15 cellular contexts compared by ENCODE assay signal in genomic region chr5:109830955-109831502, GRCh38.
A peak's percentile ranks its signal among the peaks of the same experiment; 100 is the strongest.
DNase-seq lines count a peak whose midpoint lies in the region; ATAC-seq and TF ChIP-seq lines count a peak whose summit lies in the region.
"Had no signal": no experiment of that assay in that cellular context is flagged by ENCODE, and none has a peak within 500 bp of the region (broad histone marks: within the 10 kb centered on the region; RNA-seq: fewer than 3 reads in every experiment).

No MANE protein-coding gene starts in this region.

- peak overlapping the region; percentile 50 for H3K27ac Mint-ChIP-seq in activated T-cell treated with anti-CD3 and anti-CD28 coated beads, Interleukin-2, amount 50 U/mL, for 72 hours
- no peak overlapping the region for H3K27ac Mint-ChIP-seq in activated T-helper 17 cell treated with anti-CD3 and anti-CD28 coated beads, Interleukin-2, amount 50 U/mL, for 72 hours
- no peak overlapping the region for H3K27ac Mint-ChIP-seq in stimulated activated naive CD8-positive, alpha-beta T cell treated with anti-CD3 and anti-CD28 coated beads, Interleukin-15, amount 100 ng/mL, for 72 hours
- no peak overlapping the region for H3K27ac Mint-ChIP-seq in natural killer cell
- H3K27ac Mint-ChIP-seq: activated T-helper 1 cell treated with anti-CD3 and anti-CD28 coated beads, Interleukin-12 subunit alpha, Interleukin-12 subunit beta, Interleukin-2, Interleukin-4 antibody, amounts not matched to agents 30 ng/mL and 10 ng/mL and 1 ng/mL, durations not matched to agents 14 hours and 24 hours and 36 hours had no signal

- H3K27ac ChIP-seq in PC-3 (ENCODE audit: low read length) (peak overlapping the region; percentile 75), smooth muscle cell (ENCODE audit: low read depth) (peak overlapping the region; percentile 78)

- H4K20me1 ChIP-seq in PC-3 (ENCODE audit: low read length) (no peaks in the 10 kb centered on the region), smooth muscle cell (ENCODE audit: low read depth) (no peaks in the 10 kb centered on the region)

- H3K79me2 ChIP-seq in PC-3 (ENCODE audit: low read length), result no peaks in the 10 kb centered on the region
- H3K79me2 ChIP-seq in smooth muscle cell (ENCODE audit: low read depth), result no peaks in the 10 kb centered on the region

- no peaks in the 10 kb centered on the region for H3K9me2 ChIP-seq in PC-3 (replicated peaks; ENCODE audit: low read length)

- H3K4me3 Mint-ChIP-seq in activated T-cell treated with anti-CD3 and anti-CD28 coated beads, Interleukin-2, amount 50 U/mL, for 72 hours, result no peak overlapping the region
- H3K4me3 Mint-ChIP-seq in activated T-helper 17 cell treated with anti-CD3 and anti-CD28 coated beads, Interleukin-2, amount 50 U/mL, for 72 hours, result no peak overlapping the region
- no peak overlapping the region for H3K4me3 Mint-ChIP-seq in stimulated activated naive CD8-positive, alpha-beta T cell treated with anti-CD3 and anti-CD28 coated beads, Interleukin-15, amount 100 ng/mL, for 72 hours
- no peak overlapping the region for H3K4me3 Mint-ChIP-seq in natural killer cell
- H3K4me3 Mint-ChIP-seq: activated T-helper 1 cell treated with anti-CD3 and anti-CD28 coated beads, Interleukin-12 subunit alpha, Interleukin-12 subunit beta, Interleukin-2, Interleukin-4 antibody, amounts not matched to agents 30 ng/mL and 10 ng/mL and 1 ng/mL, durations not matched to agents 14 hours and 24 hours and 36 hours had no signal

- CTCF ChIA-PET in PC-3 (lab: Charles Lee), result no interaction called here

- peak overlapping the region; percentile 50 for H3K4me2 ChIP-seq in PC-3 (ENCODE audit: low read length)
- H3K4me2 ChIP-seq in smooth muscle cell, result peak overlapping the region; percentile 33

- POLR2A ChIA-PET in PC-3 (lab: Charles Lee; ENCODE audit: unreplicated experiment), result interaction anchor here (0.6 kb wide), 1 partner anchor 1197 kb away, joined by 4 read pairs; no protein-coding TSS in a partner anchor

- peaks cover 13 to 39% of the 10 kb centered on the region in 2 donors for H3K36me3 Mint-ChIP-seq in activated T-cell treated with anti-CD3 and anti-CD28 coated beads, Interleukin-2, amount 50 U/mL, for 72 hours (ENCODE audit: insufficient read depth in 2 of 2)
- peaks cover 60% of the 10 kb centered on the region for H3K36me3 Mint-ChIP-seq in activated T-helper 17 cell treated with anti-CD3 and anti-CD28 coated beads, Interleukin-2, amount 50 U/mL, for 72 hours (ENCODE audit: low read depth)
- peaks cover 15% of the 10 kb centered on the region for H3K36me3 Mint-ChIP-seq in natural killer cell

- no TSS peak for BruUV-seq in PC-3 (replicated peaks; lab: Mats Ljungman, UMichigan)

- H2AFZ ChIP-seq in PC-3 (ENCODE audit: low read length), result no peak overlapping the region
- no peak overlapping the region for H2AFZ ChIP-seq in smooth muscle cell (ENCODE audit: low read depth)

- H3K27me3 Mint-ChIP-seq in activated T-cell treated with anti-CD3 and anti-CD28 coated beads, Interleukin-2, amount 50 U/mL, for 72 hours (ENCODE audit: low read depth), result no peaks in the 10 kb centered on the region
- no peaks in the 10 kb centered on the region for H3K27me3 Mint-ChIP-seq in activated T-helper 17 cell treated with anti-CD3 and anti-CD28 coated beads, Interleukin-2, amount 50 U/mL, for 72 hours
- H3K27me3 Mint-ChIP-seq in stimulated activated naive CD8-positive, alpha-beta T cell treated with anti-CD3 and anti-CD28 coated beads, Interleukin-15, amount 100 ng/mL, for 72 hours, result no peaks in the 10 kb centered on the region
- no peaks in the 10 kb centered on the region for H3K27me3 Mint-ChIP-seq in natural killer cell (ENCODE audit: low read depth in 2 of 2)

- no peaks in the 10 kb centered on the region for H3K36me3 ChIP-seq in PC-3 (ENCODE audit: low read depth, low read length)
- peaks cover 8% of the 10 kb centered on the region for H3K36me3 ChIP-seq in smooth muscle cell (ENCODE audit: low read depth)

- ATAC-seq in activated T-cell treated with anti-CD3 and anti-CD28 coated beads, Interleukin-2, amount 50 U/mL, for 72 hours (replicated peaks in 1 of 2), result no peak
- peak; percentile 95 for ATAC-seq in PC-3
- no peak for ATAC-seq in activated T-helper 17 cell treated with anti-CD3 and anti-CD28 coated beads, Interleukin-2, amount 50 U/mL, for 72 hours (replicated peaks)
- ATAC-seq in stimulated activated naive CD8-positive, alpha-beta T cell treated with anti-CD3 and anti-CD28 coated beads, Interleukin-15, amount 100 ng/mL, for 72 hours, result no peak
- no peak for ATAC-seq in natural killer cell
- ATAC-seq: esophagus mucosa, left cardiac atrium had no signal

- H3K4me1 Mint-ChIP-seq in activated T-cell treated with anti-CD3 and anti-CD28 coated beads, Interleukin-2, amount 50 U/mL, for 72 hours (ENCODE audit: low read depth), result no peaks in the 10 kb centered on the region
- no peaks in the 10 kb centered on the region for H3K4me1 Mint-ChIP-seq in activated T-helper 17 cell treated with anti-CD3 and anti-CD28 coated beads, Interleukin-2, amount 50 U/mL, for 72 hours
- H3K4me1 Mint-ChIP-seq in stimulated activated naive CD8-positive, alpha-beta T cell treated with anti-CD3 and anti-CD28 coated beads, Interleukin-15, amount 100 ng/mL, for 72 hours, result peaks cover 9% of the 10 kb centered on the region
- peaks cover 0 to 9% of the 10 kb centered on the region in 2 donors for H3K4me1 Mint-ChIP-seq in natural killer cell

- TF ChIP-seq CTCF in PC-3 (conservative IDR thresholded peaks at IDR 0.05; ENCODE audit: low read depth, low read length) (no peak), foreskin fibroblast (IDR thresholded peaks at IDR 0.05; ENCODE audit: low read depth, low read length) (no peak), smooth muscle cell (IDR thresholded peaks at IDR 0.05; ENCODE audit: borderline replicate concordance, insufficient read depth, poor library complexity, severe bottlenecking) (no peak), natural killer cell (IDR thresholded peaks at IDR 0.05) (no peak)

- H3K9me3 ChIP-seq in PC-3 (ENCODE audit: low read length), result no peaks in the 10 kb centered on the region
- H3K9me3 ChIP-seq in smooth muscle cell (replicated peaks; ENCODE audit: low read depth), result no peaks in the 10 kb centered on the region

- DNase-seq in activated T-cell treated with anti-CD3 and anti-CD28 coated beads, Interleukin-2, amount 50 U/mL, for 72 hours, result no peak
- no peak for DNase-seq in activated T-cell treated with anti-CD3 and anti-CD28 coated beads, Interleukin-2, amount 50 U/mL, for 1 hour
- DNase-seq in PC-3 (peak; percentile 87), foreskin fibroblast (peak; percentile 57 to 75), smooth muscle cell (lab: John Stamatoyannopoulos, UW; ENCODE audit: unreplicated experiment) (no peak), natural killer cell (no peak)
- no peak for DNase-seq in stimulated activated naive CD8-positive, alpha-beta T cell treated with anti-CD3 and anti-CD28 coated beads, Interleukin-15, amount 100 ng/mL, for 72 hours
- DNase-seq: ACHN; activated CD4-positive, alpha-beta T cell treated with anti-CD3 and anti-CD28 coated beads, Interleukin-2, amount 50 U/mL, for 48 hours; COR-L47; left cardiac atrium; NCI-H1048 had no signal

- H3F3A ChIP-seq in PC-3 (ENCODE audit: low read length, unreplicated experiment) (peaks cover 10% of the 10 kb centered on the region), smooth muscle cell (ENCODE audit: low read depth) (peaks cover 8% of the 10 kb centered on the region)

- intact Hi-C loops in PC-3 (cut with micrococcal nuclease) (loop anchor here (1.0 to 2.0 kb wide), 2 partner anchors 34 to 170 kb away; no protein-coding TSS in a partner anchor), natural killer cell (cut with micrococcal nuclease) (no loop called here)

- 50% methylated on average over 1 of the region's 1 CpG for WGBS in smooth muscle cell (ENCODE audit: low lambda C conversion rate)

- H3K9me3 Mint-ChIP-seq in activated T-cell treated with anti-CD3 and anti-CD28 coated beads, Interleukin-2, amount 50 U/mL, for 72 hours, result peaks cover 0 to 6% of the 10 kb centered on the region in 2 donors
- no peaks in the 10 kb centered on the region for H3K9me3 Mint-ChIP-seq in activated T-helper 17 cell treated with anti-CD3 and anti-CD28 coated beads, Interleukin-2, amount 50 U/mL, for 72 hours
- no peaks in the 10 kb centered on the region for H3K9me3 Mint-ChIP-seq in stimulated activated naive CD8-positive, alpha-beta T cell treated with anti-CD3 and anti-CD28 coated beads, Interleukin-15, amount 100 ng/mL, for 72 hours
- H3K9me3 Mint-ChIP-seq in natural killer cell, result no peaks in the 10 kb centered on the region

- peaks cover 33% of the 10 kb centered on the region for H3K4me1 ChIP-seq in PC-3 (ENCODE audit: insufficient read depth, low read length)
- peaks cover 7% of the 10 kb centered on the region for H3K4me1 ChIP-seq in smooth muscle cell (ENCODE audit: low read depth)

- peak overlapping the region; percentile 66 for H3K9ac ChIP-seq in PC-3 (ENCODE audit: low read length)
- H3K9ac ChIP-seq in smooth muscle cell (ENCODE audit: low read depth), result no peak overlapping the region

- H3K27me3 ChIP-seq in PC-3 (ENCODE audit: low read length) (no peaks in the 10 kb centered on the region), smooth muscle cell (ENCODE audit: low read depth) (no peaks in the 10 kb centered on the region)

- H3K4me3 ChIP-seq in PC-3 (ENCODE audit: low read length) (no peak overlapping the region), foreskin fibroblast (ENCODE audit: low read depth in 1 of 2, low read length in 2 of 2) (no peak overlapping the region), smooth muscle cell (no peak overlapping the region)

Comparison
In these comparisons a context has a peak if more than half of its experiments do, and no peak if none do; other contexts are left out.
1. DNase-seq: peak in PC-3 (single experiment) and foreskin fibroblast (2 of 2); none in activated T-cell treated with anti-CD3 and anti-CD28 coated beads, Interleukin-2, amount 50 U/mL, for 72 hours (0 of 2), activated T-cell treated with anti-CD3 and anti-CD28 coated beads, Interleukin-2, amount 50 U/mL, for 1 hour (single experiment), smooth muscle cell (single experiment), stimulated activated naive CD8-positive, alpha-beta T cell treated with anti-CD3 and anti-CD28 coated beads, Interleukin-15, amount 100 ng/mL, for 72 hours (0 of 2) and natural killer cell (single experiment).